In the genomic region with DNA sequence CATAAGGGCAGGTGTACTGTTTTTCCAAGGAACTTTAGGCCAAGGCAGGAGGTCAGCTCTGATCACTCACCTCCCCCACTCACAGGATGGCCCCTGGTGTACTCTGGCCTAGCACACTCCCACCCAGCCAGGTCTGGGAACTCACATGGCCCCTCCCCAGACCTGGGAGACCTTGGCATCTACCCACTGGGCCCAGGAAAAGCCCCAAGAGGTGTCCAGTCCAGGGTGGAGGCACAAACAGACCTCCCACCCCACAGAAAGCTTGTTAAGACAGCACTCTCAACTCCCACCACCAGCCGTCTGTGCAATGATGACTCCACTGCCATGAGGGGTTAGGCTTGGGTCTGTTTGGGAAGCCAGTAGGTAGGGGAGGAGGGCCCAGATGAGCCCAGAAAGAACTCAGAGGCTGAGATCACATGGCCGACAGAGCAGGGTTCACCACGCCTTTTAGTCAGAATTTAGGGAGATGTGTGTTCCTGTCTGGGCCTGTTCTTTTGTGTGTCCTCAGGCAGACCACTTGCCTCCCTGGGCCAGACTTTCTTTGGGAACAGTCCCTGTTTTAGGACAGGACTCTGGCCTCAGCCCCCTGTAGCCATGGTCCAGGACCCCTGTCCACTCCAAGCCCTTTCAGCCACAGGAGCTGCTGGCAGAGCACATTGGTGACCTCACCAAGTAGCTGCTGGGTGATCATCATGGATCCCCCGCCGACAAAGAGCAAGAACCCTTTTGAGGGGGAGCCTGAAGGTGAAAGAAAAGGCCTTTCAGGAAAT, we compare ENCODE assay signal across 1 cellular context.
TF ChIP-seq lines count a peak whose summit lies in the region.

No MANE protein-coding gene starts in this region.

TF ChIP-seq in K562, 482 proteins besides CTCF, POLR2A, EP300 and RAD21:
- TF ChIP-seq DACH1 (IDR thresholded peaks at IDR 0.05; ENCODE audit: partially characterized antibody) (no peak), ZNF347 (CRISPR knock-in tag; IDR thresholded peaks at IDR 0.05; ENCODE audit: low read depth) (no peak), GABPB1 (CRISPR knock-in tag; IDR thresholded peaks at IDR 0.05) (0 out of 2 replicates have a peak, but pooled peaks have one; percentile 2), KDM5B (IDR thresholded peaks at IDR 0.05; ENCODE audit: insufficient replicate concordance, low read depth, low read length) (no peak)
